19 cellular contexts compared by ENCODE assay signal in the genomic region with DNA sequence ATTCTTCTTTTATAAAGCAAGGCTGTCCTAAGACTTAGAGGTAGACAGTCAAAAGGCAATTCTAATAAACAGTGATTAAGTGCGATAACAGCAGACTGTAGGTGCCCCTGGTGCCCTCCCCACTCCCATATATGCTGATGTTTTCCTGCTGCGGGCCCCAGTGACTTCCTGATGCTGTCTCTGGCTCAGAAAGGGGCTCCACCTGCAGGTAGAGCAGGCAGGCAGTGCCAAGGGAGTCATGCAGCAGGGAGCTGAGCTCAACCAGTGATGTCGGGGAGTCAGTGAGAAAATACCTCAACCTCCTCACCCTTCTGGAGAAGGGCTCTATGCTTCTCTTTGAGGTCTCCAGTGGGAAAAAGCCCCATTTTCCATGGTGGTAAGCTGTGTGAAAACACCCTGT.
"Had no signal": no experiment of that assay in that cellular context is flagged by ENCODE, and none has a peak within 500 bp of the region (broad histone marks: within the 10 kb centered on the region; RNA-seq: fewer than 3 reads in every experiment).

No MANE protein-coding gene starts in this region.

- H3K27me3 ChIP-seq: colonic mucosa, pancreas, testis, tibial nerve had no signal

- H3K4me3 ChIP-seq: colonic mucosa, left ventricle myocardium inferior, lower lobe of right lung, pancreas, testis, tibial nerve had no signal

- H3K4me1 ChIP-seq: colonic mucosa, lower lobe of right lung, pancreas had no signal

- ATAC-seq: left cardiac atrium; lower lobe of right lung; pancreas; right cardiac atrium; stimulated activated effector memory CD8-positive, alpha-beta T cell treated with anti-CD3 and anti-CD28 coated beads, Interleukin-12 subunit alpha, Interleukin-12 subunit beta, amount 100 ng/mL, for 72 hours had no signal

- FAIRE-seq: kidney, pancreas had no signal

- H3K9me3 ChIP-seq: colonic mucosa, lower lobe of right lung, pancreas, testis, tibial nerve had no signal

- H3K27ac ChIP-seq: colonic mucosa, left ventricle myocardium inferior, lower lobe of right lung, pancreas, testis, tibial nerve had no signal

- H3K36me3 ChIP-seq: colonic mucosa, left ventricle myocardium inferior, lower lobe of right lung, pancreas, tibial nerve had no signal

- DNase-seq: colonic mucosa; effector CD4-positive, alpha-beta T cell; foreskin melanocyte; head of caudate nucleus; hippocampal formation; kidney; left cardiac atrium; left ventricle myocardium inferior; lower lobe of right lung; midbrain; naive B cell; occipital lobe; pancreas; stimulated activated CD4-positive, alpha-beta T cell treated with anti-CD3 and anti-CD28 coated beads, Interleukin-4, amount 100 ng/mL, for 1 hour; stimulated activated CD8-positive, alpha-beta memory T cell treated with anti-CD3 and anti-CD28 coated beads, Interleukin-4, amount 100 ng/mL, for 48 hours; testis had no signal
